8 cellular contexts compared by ENCODE assay signal in the genomic region with DNA sequence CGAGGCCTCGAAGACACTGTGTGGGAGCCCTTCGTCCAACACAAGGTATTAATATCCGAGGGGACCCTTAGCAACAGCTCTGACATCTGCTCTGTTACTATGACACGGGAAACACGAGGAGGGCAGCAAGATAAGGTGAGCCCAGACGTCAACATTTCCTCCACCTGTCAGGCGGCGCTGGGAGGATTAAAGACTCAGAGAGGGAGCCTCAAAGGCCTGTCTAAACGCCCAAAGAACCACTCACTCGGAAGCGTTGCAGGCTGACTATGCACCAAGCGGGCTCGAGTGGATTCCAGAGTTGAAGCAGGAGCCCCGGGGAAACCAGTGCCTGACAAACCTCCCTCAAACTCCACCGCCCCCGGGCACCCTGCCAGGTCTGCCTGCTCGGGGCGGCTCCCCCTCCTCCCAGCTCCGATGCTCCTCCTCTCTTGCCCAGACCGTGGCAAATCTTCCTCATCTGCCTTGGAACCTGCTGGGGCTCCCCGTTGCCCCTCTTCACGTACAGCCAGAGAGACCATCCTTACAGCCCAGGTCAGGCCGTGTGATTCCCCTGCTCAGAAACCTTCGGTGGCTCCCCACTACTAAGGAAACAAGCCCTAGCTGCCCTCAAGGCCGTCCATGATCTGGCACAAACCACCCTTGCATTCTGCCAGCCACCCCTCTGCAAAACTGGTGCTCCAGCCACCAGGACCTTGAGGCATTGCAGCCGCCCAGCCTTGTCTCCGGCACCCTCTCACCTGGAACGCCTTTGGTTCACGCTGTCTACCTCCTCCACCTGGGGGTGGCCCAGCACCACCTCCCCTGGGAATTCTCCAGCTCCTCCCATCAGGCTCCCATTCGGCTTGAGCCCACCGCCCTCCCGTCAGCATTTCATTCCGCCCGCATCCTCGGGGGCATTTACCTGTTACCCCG. TPM values are rescaled to one million over a fixed set of nuclear protein-coding genes. Genes with fewer than 3 reads are reported as not detected.
DNase-seq lines count a peak whose midpoint lies in the region; ATAC-seq and TF ChIP-seq lines count a peak whose summit lies in the region.

No MANE protein-coding gene starts in this region.

- H3K4me2 ChIP-seq in BLaER1, result peak overlapping the region; percentile 94

- H3K36me3 Mint-ChIP-seq in central memory CD8-positive, alpha-beta T cell (ENCODE audit: insufficient read depth), result no peaks in the 10 kb centered on the region
- no peaks in the 10 kb centered on the region for H3K36me3 Mint-ChIP-seq in naive thymus-derived CD8-positive, alpha-beta T cell

- peak overlapping the region; percentile 58; the same call in 1 of the 2 replicates for H3K4me3 ChIP-seq in BLaER1

- H3K9me3 Mint-ChIP-seq in central memory CD8-positive, alpha-beta T cell, result no peaks in the 10 kb centered on the region
- H3K9me3 Mint-ChIP-seq in naive thymus-derived CD8-positive, alpha-beta T cell, result no peaks in the 10 kb centered on the region

- peaks cover 94% of the 10 kb centered on the region for H3K4me1 ChIP-seq in BLaER1

- peak overlapping the region; percentile 46 for H3K27ac Mint-ChIP-seq in central memory CD8-positive, alpha-beta T cell (ENCODE audit: low read depth)
- H3K27ac Mint-ChIP-seq in naive thymus-derived CD8-positive, alpha-beta T cell, result peak overlapping the region in 9 of 10 donors; percentile 86 to 97 (median 92)

- H3K27me3 Mint-ChIP-seq in central memory CD8-positive, alpha-beta T cell, result peaks cover 20% of the 10 kb centered on the region
- peaks cover 0 to 11% (median 0%) of the 10 kb centered on the region in 5 donors for H3K27me3 Mint-ChIP-seq in naive thymus-derived CD8-positive, alpha-beta T cell

- peaks cover 28% of the 10 kb centered on the region; the same call in 1 of the 2 replicates for H3K27me3 ChIP-seq in BLaER1

- peak overlapping the region; percentile 20 for H3K4me3 Mint-ChIP-seq in central memory CD8-positive, alpha-beta T cell
- H3K4me3 Mint-ChIP-seq in naive thymus-derived CD8-positive, alpha-beta T cell, result peak overlapping the region in 9 of 10 donors; percentile 36 to 90 (median 70)

- H3K27ac ChIP-seq in BLaER1, result peak overlapping the region; percentile 24; the same call in 1 of the 2 replicates

- DNase-seq in NCI-H1436 (lab: John Stamatoyannopoulos, UW) (peak; percentile 65), erythroblast (lab: John Stamatoyannopoulos, UW) (no peak), SK-N-DZ (ENCODE audit: low spot score) (no peak), HCEC 1CT (no peak)
- DNase-seq in central memory CD8-positive, alpha-beta T cell (ENCODE audit: low spot score in 2 of 2), result no peak
- DNase-seq in naive thymus-derived CD8-positive, alpha-beta T cell, result peak; percentile 31 to 81 (median 62)
- DNase-seq in activated CD4-positive, CD25-positive, alpha-beta regulatory T cell treated with anti-CD3 and anti-CD28 coated beads, Interleukin-2, amount 50 U/mL, for 72 hours, result no peak

- POLR2A ChIA-PET in naive thymus-derived CD8-positive, alpha-beta T cell (lab: Charles Lee), result interaction anchor here (0.6 to 2.1 kb wide), 2 partner anchors 50 to 379 kb away, joined by 5 to 6 read pairs; no protein-coding TSS in a partner anchor

- H3K9me3 ChIP-seq in BLaER1, result peaks cover 4% of the 10 kb centered on the region; the same call in 1 of the 2 replicates

- ATAC-seq in central memory CD8-positive, alpha-beta T cell (replicated peaks; ENCODE audit: extremely low read depth, poor library complexity, severe bottlenecking), result no peak
- peak; percentile 74 to 81 for ATAC-seq in naive thymus-derived CD8-positive, alpha-beta T cell

- H4K20me1 ChIP-seq in BLaER1, result peaks cover 23% of the 10 kb centered on the region

- H3K9ac ChIP-seq in BLaER1, result 0 out of 2 replicates have a peak overlapping the region, but pooled peaks have one; percentile 0

- H3K4me1 Mint-ChIP-seq in central memory CD8-positive, alpha-beta T cell, result peaks cover 19% of the 10 kb centered on the region
- H3K4me1 Mint-ChIP-seq in naive thymus-derived CD8-positive, alpha-beta T cell, result peaks cover 14 to 65% (median 35%) of the 10 kb centered on the region in 4 donors

- no peak for TF ChIP-seq POLR2A in erythroblast (IDR thresholded peaks at IDR 0.05; ENCODE audit: low read length)

- no peaks in the 10 kb centered on the region for H3K36me3 ChIP-seq in BLaER1

RNA-seq across cellular contexts. Expression of a gene that starts 16.2 kb away (rescaled TPM):
- 10 to 100 TPM; 26.4 to 30.0 TPM for total RNA-seq in naive thymus-derived CD8-positive, alpha-beta T cell
- 1 to 10 TPM; 1.9 to 5.7 (median 2.7) TPM for polyA plus RNA-seq in naive thymus-derived CD8-positive, alpha-beta T cell
- polyA plus RNA-seq in SK-N-DZ (2014; cell fraction: cytosol; rRNA removed), result 48.2 and 70.3 TPM in 2 replicates
- 16.2 and 17.4 TPM in 2 replicates for polyA plus RNA-seq in SK-N-DZ (2014; cell fraction: nucleus; rRNA removed)

Comparison
In these comparisons a context has a peak if more than half of its experiments do, and no peak if none do; other contexts are left out.
1. DNase-seq: peak in NCI-H1436 (single experiment) and naive thymus-derived CD8-positive, alpha-beta T cell (10 of 10); none in central memory CD8-positive, alpha-beta T cell (0 of 2), erythroblast (0 of 2), activated CD4-positive, CD25-positive, alpha-beta regulatory T cell treated with anti-CD3 and anti-CD28 coated beads, Interleukin-2, amount 50 U/mL, for 72 hours (single experiment), SK-N-DZ (single experiment) and HCEC 1CT (single experiment).